ENCODE assay signal across 21 cellular contexts in genomic region chr2:173715483-173715882, GRCh38.
A peak's percentile ranks its signal among the peaks of the same experiment; 100 is the strongest.
DNase-seq lines count a peak whose midpoint lies in the region; ATAC-seq, FAIRE-seq and TF ChIP-seq lines count a peak whose summit lies in the region.
"Had no signal": no experiment of that assay in that cellular context is flagged by ENCODE, and none has a peak within 500 bp of the region (broad histone marks: within the 10 kb centered on the region; RNA-seq: fewer than 3 reads in every experiment).

No MANE protein-coding gene starts in this region.

- H3K27ac ChIP-seq in HepG2 (ENCODE audit: extremely low read length, insufficient read depth, low read length) (no peak overlapping the region), right lobe of liver (no peak overlapping the region), transverse colon (no peak overlapping the region)
- H3K27ac ChIP-seq: ascending aorta, colonic mucosa, gastroesophageal sphincter, left lung had no signal

- H3K9me3 ChIP-seq in HepG2 (ENCODE audit: low read length): no peaks in the 10 kb centered on the region
- no peaks in the 10 kb centered on the region for H3K9me3 ChIP-seq in right lobe of liver
- H3K9me3 ChIP-seq in transverse colon: no peaks in the 10 kb centered on the region
- H3K9me3 ChIP-seq: ascending aorta, colonic mucosa, gastroesophageal sphincter, left lung had no signal

- H2AFZ ChIP-seq in HepG2 (ENCODE audit: low read length): no peak overlapping the region

- no peaks in the 10 kb centered on the region for H4K20me1 ChIP-seq in HepG2 (ENCODE audit: insufficient read depth, low read length)

- TF ChIP-seq POLR2A in HepG2 (IDR thresholded peaks at IDR 0.05; ENCODE audit: insufficient read depth in 1 of 2, low read depth in 2 of 2, low read length in 2 of 2) (no peak), right lobe of liver (IDR thresholded peaks at IDR 0.05) (no peak), transverse colon (IDR thresholded peaks at IDR 0.05) (no peak)

- H3K4me2 ChIP-seq in HepG2 (ENCODE audit: low read depth, low read length): no peak overlapping the region

- TF ChIP-seq CTCF in HepG2 (CRISPR knock-in tag; IDR thresholded peaks at IDR 0.05) (no peak), right lobe of liver (IDR thresholded peaks at IDR 0.05) (no peak), transverse colon (IDR thresholded peaks at IDR 0.05) (no peak)

- CTCF ChIA-PET in HepG2 (lab: Yijun Ruan, JAX; ENCODE audit: low intra/inter-chr PET ratio, low total read pairs): no interaction called here

- H3K4me3 ChIP-seq in HepG2 (replicated peaks in 1 of 3; ENCODE audit: insufficient read depth in 1 of 3, low read depth in 2 of 3, low read length in 3 of 3): no peak overlapping the region
- no peak overlapping the region for H3K4me3 ChIP-seq in right lobe of liver
- H3K4me3 ChIP-seq in transverse colon: no peak overlapping the region
- H3K4me3 ChIP-seq: ascending aorta, colonic mucosa, gastroesophageal sphincter, left lung had no signal

- no peak overlapping the region for H3K9ac ChIP-seq in HepG2 (ENCODE audit: insufficient read depth, low read depth, low read length)

- ATAC-seq in HepG2 (no peak), right lobe of liver (no peak), GM21447 (IDR thresholded peaks at IDR 0.05; ENCODE audit: unreplicated experiment) (no peak)
- ATAC-seq: gastroesophageal sphincter; left lung; stimulated activated naive B cell treated with anti-CD40 and anti-IgM and Interleukin-4, amounts not matched to agents 10 μg/mL and 1 μg/mL and 100 μg/mL, for 72 hours had no signal

- in situ Hi-C loops in HepG2 (cut with HindIII; ENCODE audit: extremely low pct_ligation_motif_present, low pct_unique_long_range_greater_than_20kb) (no loop called here), transverse colon (cut with MboI; ENCODE audit: low pct_ligation_motif_present in 1 of 4, low pct_unique_long_range_greater_than_20kb in 1 of 4, low sequenced_read_pairs in 3 of 4) (no loop called here)

- no TSS peak for BruUV-seq in HepG2 (replicated peaks; lab: Mats Ljungman, UMichigan)

- no peak for DNase-seq in HepG2 (ENCODE audit: low spot score)
- no peak for DNase-seq in right lobe of liver
- DNase-seq in NCI-H82 treated with DMSO at 0.1 percent for 48 hours (lab: John Stamatoyannopoulos, UW; ENCODE audit: unreplicated experiment): peak; percentile 61
- peak; percentile 17 for DNase-seq in fibroblast of gingiva (ENCODE audit: low read depth)
- DNase-seq in NCI-H146 (lab: John Stamatoyannopoulos, UW): no peak
- no peak for DNase-seq in NCI-H2081 treated with DMSO at 0.1 percent for 48 hours (lab: John Stamatoyannopoulos, UW)
- no peak for DNase-seq in transverse colon
- DNase-seq: activated CD4-positive, alpha-beta T cell treated with anti-CD3 and anti-CD28 coated beads, Interleukin-2, amount 10 ng/mL, durations not matched to agents 24 days and 14 days; activated naive CD4-positive, alpha-beta T cell treated with Interleukin-2 at 50 U/mL for 16 hours; colonic mucosa; left lung; NCI-H2081; NK-92 treated with Interleukin-12 subunit alpha and Interleukin-12 subunit beta, amount 100 ng/mL, for 24 hours; retina; stimulated activated CD4-positive, alpha-beta T cell treated with anti-CD3 and anti-CD28 coated beads, Interleukin-15, amount 100 ng/mL, for 24 hours; stimulated activated naive B cell treated with anti-CD40 and anti-IgM and Interleukin-4, amounts not matched to agents 10 μg/mL and 1 μg/mL and 100 μg/mL, for 72 hours had no signal

- intact Hi-C loops in HepG2 (cut with micrococcal nuclease; ENCODE audit: unreplicated experiment) (no loop called here), right lobe of liver (cut with DNase I) (no loop called here), transverse colon (cut with DNase I; ENCODE audit: low total_unique reads) (no loop called here)

- TF ChIP-seq EP300 in HepG2 (IDR thresholded peaks at IDR 0.05; ENCODE audit: low read depth in 2 of 2, low read length in 2 of 2): no peak
- TF ChIP-seq EP300 in HepG2 (CRISPR knock-in tag; IDR thresholded peaks at IDR 0.05; ENCODE audit: borderline replicate concordance): no peak
- no peak for TF ChIP-seq EP300 in transverse colon (IDR thresholded peaks at IDR 0.05; ENCODE audit: low read depth)

- H3K4me1 ChIP-seq in HepG2 (ENCODE audit: insufficient read depth, low read length): no peaks in the 10 kb centered on the region
- no peaks in the 10 kb centered on the region for H3K4me1 ChIP-seq in right lobe of liver
- H3K4me1 ChIP-seq in transverse colon: no peaks in the 10 kb centered on the region
- H3K4me1 ChIP-seq: ascending aorta, colonic mucosa, gastroesophageal sphincter, left lung had no signal

- TF ChIP-seq RAD21 in HepG2 (CRISPR knock-in tag; IDR thresholded peaks at IDR 0.05): no peak

- no peaks in the 10 kb centered on the region for H3K79me2 ChIP-seq in HepG2 (ENCODE audit: insufficient read depth, low read length)

- WGBS in HepG2 (ENCODE audit: low lambda C conversion rate): 10% methylated on average over 5 of the region's 5 CpGs
- 62% methylated on average over 5 of the region's 5 CpGs for WGBS in right lobe of liver (ENCODE audit: insufficient coverage, low coverage, low lambda C conversion rate, missing lambda C conversion rate)
- 74 to 79% methylated on average over 4 to 5 of the region's 5 CpGs for WGBS in transverse colon (ENCODE audit: low coverage in 1 of 2), 2 donors

- H3K36me3 ChIP-seq in HepG2 (replicated peaks in 1 of 2; ENCODE audit: control insufficient read depth in 1 of 2, insufficient read depth in 2 of 2, low read length in 2 of 2) (no peaks in the 10 kb centered on the region), right lobe of liver (no peaks in the 10 kb centered on the region), transverse colon (no peaks in the 10 kb centered on the region)
- H3K36me3 ChIP-seq: ascending aorta, colonic mucosa, gastroesophageal sphincter, left lung had no signal

- FAIRE-seq in HepG2 (lab: Jason Lieb, UNC): no peak
- FAIRE-seq: endometrium, HTR-8/SVneo had no signal

- H3K27me3 ChIP-seq in HepG2 (ENCODE audit: control insufficient read depth in 1 of 2, insufficient read depth in 2 of 2, low read length in 2 of 2) (peaks cover 0 to 5% of the 10 kb centered on the region in 2 experiments; a peak in 1 of 5 replicates), right lobe of liver (no peaks in the 10 kb centered on the region), transverse colon (no peaks in the 10 kb centered on the region)
- H3K27me3 ChIP-seq: ascending aorta, colonic mucosa, left lung had no signal

- POLR2A ChIA-PET in HepG2 (lab: Yijun Ruan, JAX): no interaction called here

TF ChIP-seq in HepG2, 621 proteins besides CTCF, POLR2A, EP300 and RAD21:
- TF ChIP-seq MAFK (conservative IDR thresholded peaks at IDR 0.05 in 1 of 2, IDR thresholded peaks at IDR 0.05 in 1 of 2; ENCODE audit: low read length in 2 of 2): peak; percentile 76 to 84
- no peak for TF ChIP-seq HNRNPH1 (optimal IDR thresholded peaks at IDR 0.05; ENCODE audit: low read depth, low read length)
- TF ChIP-seq MAFF (IDR thresholded peaks at IDR 0.05; ENCODE audit: low read depth, low read length): peak; percentile 82

Comparison
In these comparisons a context has a peak if more than half of its experiments do, and no peak if none do; other contexts are left out.
1. DNase-seq: peak in NCI-H82 treated with DMSO at 0.1 percent for 48 hours (single experiment) and fibroblast of gingiva (single experiment); none in HepG2 (single experiment), right lobe of liver (0 of 3), NCI-H146 (single experiment), NCI-H2081 treated with DMSO at 0.1 percent for 48 hours (single experiment) and transverse colon (single experiment).